In the genomic region with DNA sequence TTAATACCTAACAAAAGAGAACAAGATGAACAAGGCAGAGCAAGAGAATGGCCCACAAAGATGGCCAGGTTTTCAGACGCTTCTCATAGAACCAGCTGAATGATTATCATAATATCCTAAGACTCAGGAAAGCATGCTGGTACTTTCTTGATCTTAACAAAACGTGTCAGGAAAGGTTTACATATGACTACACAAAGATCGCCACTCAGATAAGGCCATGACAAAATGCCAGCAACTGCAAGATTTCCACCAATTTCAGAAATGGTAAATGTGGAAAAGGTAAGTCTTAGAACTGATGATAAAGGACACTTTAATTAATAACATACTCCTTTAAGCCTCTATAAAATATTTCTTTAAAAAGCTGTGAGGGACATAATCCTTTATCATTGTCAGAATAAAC, we compare ENCODE assay signal across 19 cellular contexts.
DNase-seq lines count a peak whose midpoint lies in the region; ATAC-seq, FAIRE-seq and TF ChIP-seq lines count a peak whose summit lies in the region.
"Had no signal": no experiment of that assay in that cellular context is flagged by ENCODE, and none has a peak within 500 bp of the region (broad histone marks: within the 10 kb centered on the region; RNA-seq: fewer than 3 reads in every experiment).

No MANE protein-coding gene starts in this region.

- H3K4me1 ChIP-seq in mammary epithelial cell (ENCODE audit: insufficient read depth, low read length) (no peaks in the 10 kb centered on the region), breast epithelium (no peaks in the 10 kb centered on the region), GM12878 (ENCODE audit: control insufficient read depth, insufficient read depth, low read length) (peaks cover 8% of the 10 kb centered on the region; the same call in 1 of the 2 replicates)
- H3K4me1 ChIP-seq: testis had no signal

- in situ Hi-C loops in mammary epithelial cell (cut with MboI; ENCODE audit: low sequenced_read_pairs in 2 of 2): no loop called here
- in situ Hi-C loops in GM12878 (cut with MboI): no loop called here

- H3K9me3 ChIP-seq in mammary epithelial cell (replicated peaks; ENCODE audit: insufficient read depth, low read length) (no peaks in the 10 kb centered on the region), breast epithelium (no peaks in the 10 kb centered on the region), GM12878 (replicated peaks; ENCODE audit: control insufficient read depth, insufficient read depth, low read length) (no peaks in the 10 kb centered on the region; the same call in 2 of the 3 replicates)
- H3K9me3 ChIP-seq: testis had no signal

- H3K9me3 Mint-ChIP-seq in progenitor cell of endocrine pancreas (ENCODE audit: low read depth): no peaks in the 10 kb centered on the region
- H3K9me3 Mint-ChIP-seq: activated T-helper 1 cell treated with anti-CD3 and anti-CD28 coated beads, Interleukin-12 subunit alpha, Interleukin-12 subunit beta, Interleukin-2, Interleukin-4 antibody, amounts not matched to agents 30 ng/mL and 10 ng/mL and 1 ng/mL, durations not matched to agents 14 hours and 24 hours and 36 hours; CD8-positive, alpha-beta T cell; mesothelial cell of epicardium had no signal

- WGBS in mammary epithelial cell (ENCODE audit: low coverage, missing lambda C conversion rate): 57% methylated on average over 3 of the region's 3 CpGs
- 48% methylated on average over 3 of the region's 3 CpGs for WGBS in GM12878 (ENCODE audit: insufficient coverage, insufficient replicate concordance, low lambda C conversion rate, missing lambda C conversion rate)

- H3K27ac Mint-ChIP-seq in progenitor cell of endocrine pancreas: peak overlapping the region; percentile 1
- H3K27ac Mint-ChIP-seq: activated T-helper 1 cell treated with anti-CD3 and anti-CD28 coated beads, Interleukin-12 subunit alpha, Interleukin-12 subunit beta, Interleukin-2, Interleukin-4 antibody, amounts not matched to agents 30 ng/mL and 10 ng/mL and 1 ng/mL, durations not matched to agents 14 hours and 24 hours and 36 hours; mesothelial cell of epicardium had no signal

- BruUV-seq in mammary epithelial cell (replicated peaks; lab: Mats Ljungman, UMichigan) (no TSS peak), GM12878 (replicated peaks; lab: Mats Ljungman, UMichigan) (no TSS peak)

- no peak overlapping the region for H3K4me2 ChIP-seq in mammary epithelial cell (ENCODE audit: insufficient read depth, low read depth, low read length)
- H3K4me2 ChIP-seq in GM12878 (ENCODE audit: control insufficient read depth, insufficient read depth): no peak overlapping the region

- CTCF ChIA-PET in mammary epithelial cell (lab: Charles Lee; ENCODE audit: low non-redundant PET): no interaction called here
- CTCF ChIA-PET in GM12878 (lab: Yijun Ruan, JAX): interaction anchor here (0.7 to 4.3 kb wide), 7 partner anchors 8 to 212 kb away, joined by 3 to 41 read pairs (median 4); no protein-coding TSS in a partner anchor

- H4K20me1 ChIP-seq in mammary epithelial cell (ENCODE audit: insufficient read depth, low read length) (peaks cover 2% of the 10 kb centered on the region), GM12878 (ENCODE audit: control insufficient read depth, insufficient read depth) (no peaks in the 10 kb centered on the region)

- H3K9ac ChIP-seq in mammary epithelial cell (ENCODE audit: insufficient read depth, low read length) (no peak overlapping the region), GM12878 (ENCODE audit: control insufficient read depth, insufficient read depth, low read length) (no peak overlapping the region)

- H3K27me3 ChIP-seq in mammary epithelial cell (ENCODE audit: insufficient read depth, low read length): no peaks in the 10 kb centered on the region
- no peaks in the 10 kb centered on the region for H3K27me3 ChIP-seq in breast epithelium
- no peaks in the 10 kb centered on the region for H3K27me3 ChIP-seq in GM12878 (replicated peaks in 1 of 2; ENCODE audit: control insufficient read depth in 2 of 2, insufficient read depth in 2 of 2, low read length in 1 of 2)
- H3K27me3 ChIP-seq: dorsolateral prefrontal cortex, testis had no signal

- peaks cover 9% of the 10 kb centered on the region for H3K36me3 ChIP-seq in mammary epithelial cell (ENCODE audit: insufficient read depth, low read length)
- H3K36me3 ChIP-seq in breast epithelium: no peaks in the 10 kb centered on the region
- no peaks in the 10 kb centered on the region for H3K36me3 ChIP-seq in GM12878 (ENCODE audit: control insufficient read depth in 2 of 2, insufficient read depth in 2 of 2, low read length in 1 of 2)

- intact Hi-C loops in mammary epithelial cell (cut with micrococcal nuclease) (no loop called here), breast epithelium (cut with DNase I; ENCODE audit: low total_unique reads) (no loop called here), GM12878 (cut with micrococcal nuclease; ENCODE audit: unreplicated experiment) (loop anchor here (5.0 kb wide), 1 partner anchor 352 kb away; no protein-coding TSS in a partner anchor)

- no peaks in the 10 kb centered on the region for H3K27me3 Mint-ChIP-seq in progenitor cell of endocrine pancreas

- no peak overlapping the region for H3K4me3 Mint-ChIP-seq in progenitor cell of endocrine pancreas (ENCODE audit: low read depth)
- H3K4me3 Mint-ChIP-seq: activated T-helper 1 cell treated with anti-CD3 and anti-CD28 coated beads, Interleukin-12 subunit alpha, Interleukin-12 subunit beta, Interleukin-2, Interleukin-4 antibody, amounts not matched to agents 30 ng/mL and 10 ng/mL and 1 ng/mL, durations not matched to agents 14 hours and 24 hours and 36 hours; CD8-positive, alpha-beta T cell; mesothelial cell of epicardium had no signal

- no peak for TF ChIP-seq EP300 in GM12878 (IDR thresholded peaks at IDR 0.05; ENCODE audit: borderline replicate concordance in 1 of 2, control insufficient read depth in 1 of 2, low read depth in 2 of 2, low read length in 2 of 2)

- DNase-seq in mammary epithelial cell: peak; percentile 11
- no peak for DNase-seq in breast epithelium (ENCODE audit: low spot score in 2 of 2)
- DNase-seq in NCI-H82 (lab: John Stamatoyannopoulos, UW): peak; percentile 54
- DNase-seq in GM12878 (ENCODE audit: low read depth, low spot score): no peak
- DNase-seq in progenitor cell of endocrine pancreas (ENCODE audit: low spot score, unreplicated experiment): no peak
- no peak for DNase-seq in NK-92 treated with Interleukin-12 subunit alpha and Interleukin-12 subunit beta, amount 100 ng/mL, for 24 hours (lab: John Stamatoyannopoulos, UW)
- DNase-seq in kidney glomerular epithelial cell (lab: John Stamatoyannopoulos, UW): no peak
- DNase-seq: CD8-positive, alpha-beta T cell; DND-41; dorsolateral prefrontal cortex; H7; NCI-H1092 treated with DMSO at 0.1 percent for 48 hours; NCI-H2029 treated with DMSO at 0.1 percent for 48 hours; NCI-H510A; testis had no signal

- H3K36me3 Mint-ChIP-seq in progenitor cell of endocrine pancreas (ENCODE audit: insufficient read depth): peaks cover 16% of the 10 kb centered on the region

- TF ChIP-seq RAD21 in GM12878 (IDR thresholded peaks at IDR 0.05; ENCODE audit: insufficient read depth, low read depth, low read length): no peak

- ATAC-seq in GM12878 (peak; percentile 37; the same call in 2 of the 3 replicates), GM19467 (IDR thresholded peaks at IDR 0.05; ENCODE audit: unreplicated experiment) (no peak)
- ATAC-seq: CD8-positive, alpha-beta T cell had no signal

- peaks cover 87% of the 10 kb centered on the region for H3K79me2 ChIP-seq in mammary epithelial cell (ENCODE audit: insufficient read depth, low read length)
- peaks cover 7% of the 10 kb centered on the region for H3K79me2 ChIP-seq in GM12878 (ENCODE audit: control insufficient read depth, insufficient read depth, low read length)

- POLR2A ChIA-PET in GM12878 (lab: Charles Lee): interaction anchor here (0.7 kb wide), 1 partner anchor 71 kb away, joined by 4 read pairs; no protein-coding TSS in a partner anchor

- FAIRE-seq in GM12878 (lab: Jason Lieb, UNC): no peak
- FAIRE-seq: frontal cortex had no signal

- no peak for TF ChIP-seq POLR2A in breast epithelium (IDR thresholded peaks at IDR 0.05)
- no peak for TF ChIP-seq POLR2A in GM12878 (IDR thresholded peaks at IDR 0.05; ENCODE audit: low read depth, low read length)

- dilution Hi-C loops in mammary epithelial cell (cut with HindIII; ENCODE audit: low sequenced_read_pairs): no loop called here

- RAD21 ChIA-PET in GM12878 (lab: Charles Lee; ENCODE audit: unreplicated experiment): interaction anchor here (0.9 to 1.6 kb wide), 3 partner anchors 15 to 187 kb away, joined by 3 to 7 read pairs (median 5); no protein-coding TSS in a partner anchor

- H2AFZ ChIP-seq in mammary epithelial cell (ENCODE audit: low read depth, low read length) (no peak overlapping the region), GM12878 (ENCODE audit: control insufficient read depth, low read depth, low read length) (no peak overlapping the region; the same call in 1 of the 2 replicates)

- H3K27ac ChIP-seq in mammary epithelial cell (ENCODE audit: insufficient read depth, low read depth, low read length) (no peak overlapping the region), breast epithelium (no peak overlapping the region), GM12878 (ENCODE audit: control insufficient read depth, insufficient read depth) (peak overlapping the region; percentile 18; the same call in 1 of the 2 replicates)
- H3K27ac ChIP-seq: testis had no signal

- H3K4me1 Mint-ChIP-seq in progenitor cell of endocrine pancreas (ENCODE audit: low read depth): peaks cover 3% of the 10 kb centered on the region

- TF ChIP-seq CTCF in mammary epithelial cell (conservative IDR thresholded peaks at IDR 0.05 in 1 of 2, IDR thresholded peaks at IDR 0.05 in 1 of 2; ENCODE audit: extremely low read depth in 1 of 2, insufficient read depth in 1 of 2, low read depth in 1 of 2, low read length in 2 of 2) (no peak), breast epithelium (IDR thresholded peaks at IDR 0.05) (no peak), GM12878 (IDR thresholded peaks at IDR 0.05 in 2 of 3, conservative IDR thresholded peaks at IDR 0.05 in 1 of 3; ENCODE audit: control insufficient read depth in 2 of 3, extremely low read depth in 1 of 3, insufficient read depth in 1 of 3, low read depth in 3 of 3, low read length in 3 of 3) (no peak), progenitor cell of endocrine pancreas (IDR thresholded peaks at IDR 0.05; ENCODE audit: unreplicated experiment) (no peak)

- H3K4me3 ChIP-seq in mammary epithelial cell (replicated peaks in 1 of 3; ENCODE audit: insufficient read depth in 1 of 3, low read depth in 2 of 3, low read length in 3 of 3) (no peak overlapping the region), breast epithelium (no peak overlapping the region), GM12878 (no peak overlapping the region)
- H3K4me3 ChIP-seq: dorsolateral prefrontal cortex, testis had no signal

- SMC1A ChIA-PET in GM12878 (lab: Charles Lee; ENCODE audit: uncharacterized antibody, unreplicated experiment): interaction anchor here (1.0 to 1.6 kb wide), 9 partner anchors 10 to 352 kb away, joined by 3 to 4 read pairs (median 3); no protein-coding TSS in a partner anchor

TF ChIP-seq in GM12878, 131 proteins besides CTCF, POLR2A, EP300 and RAD21 (continues in another document):
- TF ChIP-seq CHD2 (IDR thresholded peaks at IDR 0.05; ENCODE audit: borderline replicate concordance, low read depth, low read length) (no peak), SREBF1 (IDR thresholded peaks at IDR 0.05; ENCODE audit: low read length) (no peak), ATF7 (IDR thresholded peaks at IDR 0.05; ENCODE audit: low read depth) (no peak), ZNF384 (IDR thresholded peaks at IDR 0.05; ENCODE audit: borderline replicate concordance, low read depth, low read length) (no peak)

Comparison
In these comparisons a context has a peak if more than half of its experiments do, and no peak if none do; other contexts are left out.
1. DNase-seq: peak in mammary epithelial cell (single experiment) and NCI-H82 (single experiment); none in breast epithelium (0 of 2), GM12878 (single experiment), progenitor cell of endocrine pancreas (single experiment), NK-92 treated with Interleukin-12 subunit alpha and Interleukin-12 subunit beta, amount 100 ng/mL, for 24 hours (single experiment) and kidney glomerular epithelial cell (single experiment).